ENCODE assay signal across 8 cellular contexts in genomic region chr2:54360055-54360792, GRCh38.
DNase-seq lines count a peak whose midpoint lies in the region; ATAC-seq and TF ChIP-seq lines count a peak whose summit lies in the region.

No MANE protein-coding gene starts in this region.

- DNase-seq in GM04503 (ENCODE audit: low read depth) (peak; percentile 44), astrocyte of the spinal cord (ENCODE audit: low read depth, low spot score) (peak; percentile 50), inferior parietal cortex (ENCODE audit: extremely low spot score) (peak; percentile 61), HuH-7.5 (ENCODE audit: low spot score) (no peak), Peyer's patch (no peak), H7 (no peak)

- H3K9ac ChIP-seq in skeletal muscle satellite cell (ENCODE audit: low read depth, low read length) = no peak overlapping the region

- no peak for ATAC-seq in GM19467 (IDR thresholded peaks at IDR 0.05; ENCODE audit: unreplicated experiment)

- TF ChIP-seq POLR2A in Peyer's patch (IDR thresholded peaks at IDR 0.05) = no peak

- in situ Hi-C loops in astrocyte of the spinal cord (cut with HindIII; ENCODE audit: low sequenced_read_pairs) = no loop called here

- H3K4me3 ChIP-seq in astrocyte of the spinal cord (ENCODE audit: low read depth, low read length) (no peak overlapping the region), skeletal muscle satellite cell (ENCODE audit: low read length) (no peak overlapping the region), Peyer's patch (no peak overlapping the region), H7 (ENCODE audit: insufficient read depth, low read depth, low read length) (no peak overlapping the region)

- H3K27me3 ChIP-seq in skeletal muscle satellite cell (ENCODE audit: control insufficient read depth, insufficient read depth, low read length) (no peaks in the 10 kb centered on the region), Peyer's patch (no peaks in the 10 kb centered on the region), H7 (ENCODE audit: control insufficient read depth, insufficient read depth, low read length) (no peaks in the 10 kb centered on the region)

- H3K36me3 ChIP-seq in skeletal muscle satellite cell (ENCODE audit: insufficient read depth, low read length) (no peaks in the 10 kb centered on the region), Peyer's patch (no peaks in the 10 kb centered on the region), H7 (replicated peaks; ENCODE audit: control insufficient read depth, insufficient read depth, low read length) (no peaks in the 10 kb centered on the region)

- H3K4me1 ChIP-seq in skeletal muscle satellite cell (ENCODE audit: control insufficient read depth, insufficient read depth, low read length) = no peaks in the 10 kb centered on the region
- no peaks in the 10 kb centered on the region for H3K4me1 ChIP-seq in Peyer's patch

- H3K9me3 ChIP-seq in skeletal muscle satellite cell (replicated peaks; ENCODE audit: low read length) = no peaks in the 10 kb centered on the region
- H3K9me3 ChIP-seq in Peyer's patch = no peaks in the 10 kb centered on the region

- TF ChIP-seq CTCF in astrocyte of the spinal cord (IDR thresholded peaks at IDR 0.05; ENCODE audit: low read depth, low read length) (no peak), Peyer's patch (IDR thresholded peaks at IDR 0.05) (no peak)

- peak overlapping the region in 1 of 4 donors; percentile 60 for H3K27ac ChIP-seq in Peyer's patch

- peak overlapping the region; percentile 58 for H3K4me2 ChIP-seq in skeletal muscle satellite cell (ENCODE audit: low read length)

Comparison
In these comparisons a context has a peak if more than half of its experiments do, and no peak if none do; other contexts are left out.
1. DNase-seq: peak in GM04503 (single experiment), astrocyte of the spinal cord (single experiment) and inferior parietal cortex (single experiment); none in HuH-7.5 (single experiment), Peyer's patch (0 of 3) and H7 (single experiment).